10 cellular contexts compared by ENCODE assay signal in genomic region chr2:201452856-201453643, GRCh38. TPM values are rescaled to one million over a fixed set of nuclear protein-coding genes. Genes with fewer than 3 reads are reported as not detected.
A peak's percentile ranks its signal among the peaks of the same experiment; 100 is the strongest.
DNase-seq lines count a peak whose midpoint lies in the region; ATAC-seq and TF ChIP-seq lines count a peak whose summit lies in the region.
"Had no signal": no experiment of that assay in that cellular context is flagged by ENCODE, and none has a peak within 500 bp of the region (broad histone marks: within the 10 kb centered on the region; RNA-seq: fewer than 3 reads in every experiment).

No MANE protein-coding gene starts in this region.

- DNase-seq in stimulated activated naive CD8-positive, alpha-beta T cell treated with anti-CD3 and anti-CD28 coated beads, Interleukin-15, Interleukin-2, amounts not matched to agents 100 U/mL and 50 U/mL, for 24 hours = no peak
- DNase-seq in MCF 10A (ENCODE audit: unreplicated experiment) (no peak), RWPE1 (ENCODE audit: low spot score) (no peak), germinal center (ENCODE audit: low spot score) (no peak), NCI-H2171 (lab: John Stamatoyannopoulos, UW) (no peak), epidermal melanocyte (ENCODE audit: insufficient read length, low spot score) (no peak)
- DNase-seq: activated CD4-positive, alpha-beta T cell treated with anti-CD3 and anti-CD28 coated beads, Interleukin-2, amount 50 U/mL, for 48 hours; NCI-H1436 treated with DMSO at 0.1 percent for 48 hours had no signal

- intact Hi-C loops in MCF 10A (cut with micrococcal nuclease) = no loop called here

- H3K27ac ChIP-seq in mucosa of rectum (ENCODE audit: low read depth in 2 of 2, low read length in 2 of 2) (peak overlapping the region; percentile 93), RWPE1 (no peak overlapping the region)

- H3K27me3 Mint-ChIP-seq in stimulated activated naive CD8-positive, alpha-beta T cell treated with anti-CD3 and anti-CD28 coated beads, Interleukin-15, Interleukin-2, amounts not matched to agents 100 ng/mL and 50 ng/mL, for 24 hours = no peaks in the 10 kb centered on the region
- no peaks in the 10 kb centered on the region for H3K27me3 Mint-ChIP-seq in MCF 10A (ENCODE audit: insufficient read depth, unreplicated experiment)

- peak overlapping the region; percentile 83 to 94 for H3K9ac ChIP-seq in mucosa of rectum (ENCODE audit: low read depth in 1 of 2, low read length in 2 of 2)

- peak overlapping the region; percentile 81 for H3K4me3 Mint-ChIP-seq in stimulated activated naive CD8-positive, alpha-beta T cell treated with anti-CD3 and anti-CD28 coated beads, Interleukin-15, Interleukin-2, amounts not matched to agents 100 ng/mL and 50 ng/mL, for 24 hours
- H3K4me3 Mint-ChIP-seq in MCF 10A (ENCODE audit: unreplicated experiment) = peak overlapping the region; percentile 96

- peaks cover 0 to 6% of the 10 kb centered on the region in 2 donors for H3K36me3 ChIP-seq in mucosa of rectum (ENCODE audit: control insufficient read depth in 2 of 2, insufficient read depth in 2 of 2, low read length in 2 of 2)

- H3K4me1 ChIP-seq in mucosa of rectum (ENCODE audit: control insufficient read depth in 2 of 2, insufficient read depth in 2 of 2, low read length in 2 of 2) = peaks cover 9 to 34% of the 10 kb centered on the region in 2 donors

- BruUV-seq in MCF 10A (replicated peaks; lab: Mats Ljungman, UMichigan) = TSS peak; percentile 46

- H3K27ac Mint-ChIP-seq in stimulated activated naive CD8-positive, alpha-beta T cell treated with anti-CD3 and anti-CD28 coated beads, Interleukin-15, Interleukin-2, amounts not matched to agents 100 ng/mL and 50 ng/mL, for 24 hours = no peak overlapping the region
- no peak overlapping the region for H3K27ac Mint-ChIP-seq in MCF 10A (ENCODE audit: low read depth, unreplicated experiment)

- H3K9me3 ChIP-seq in mucosa of rectum (ENCODE audit: control insufficient read depth in 2 of 2, low read length in 2 of 2) = no peaks in the 10 kb centered on the region

- peaks cover 32% of the 10 kb centered on the region for H3K4me1 Mint-ChIP-seq in stimulated activated naive CD8-positive, alpha-beta T cell treated with anti-CD3 and anti-CD28 coated beads, Interleukin-15, Interleukin-2, amounts not matched to agents 100 ng/mL and 50 ng/mL, for 24 hours (ENCODE audit: low read depth)
- H3K4me1 Mint-ChIP-seq in MCF 10A (ENCODE audit: insufficient read depth, unreplicated experiment) = peaks cover 8% of the 10 kb centered on the region

- H3K27me3 ChIP-seq in mucosa of rectum (ENCODE audit: control insufficient read depth in 2 of 2, insufficient read depth in 2 of 2, low read length in 2 of 2) = no peaks in the 10 kb centered on the region

- peak overlapping the region; percentile 98 for H3K4me3 ChIP-seq in mucosa of rectum (ENCODE audit: low read length in 2 of 2)

- H3K9me3 Mint-ChIP-seq in stimulated activated naive CD8-positive, alpha-beta T cell treated with anti-CD3 and anti-CD28 coated beads, Interleukin-15, Interleukin-2, amounts not matched to agents 100 ng/mL and 50 ng/mL, for 24 hours = no peaks in the 10 kb centered on the region
- H3K9me3 Mint-ChIP-seq in MCF 10A (ENCODE audit: unreplicated experiment) = no peaks in the 10 kb centered on the region

- no peak for ATAC-seq in stimulated activated naive CD8-positive, alpha-beta T cell treated with anti-CD3 and anti-CD28 coated beads, Interleukin-15, Interleukin-2, amounts not matched to agents 100 U/mL and 50 U/mL, for 24 hours

- POLR2A ChIA-PET in MCF 10A (lab: Yijun Ruan, JAX) = interaction anchor here (0.6 to 4.6 kb wide), 13 partner anchors 9 to 328 kb away, joined by 3 to 27 read pairs (median 12); partner anchors contain the start of genes ALS2, CASP8 and TMEM237
- POLR2A ChIA-PET in RWPE1 (lab: Yijun Ruan, JAX; ENCODE audit: low non-redundant PET) = no interaction called here

- no peak for TF ChIP-seq CTCF in MCF 10A (IDR thresholded peaks at IDR 0.05; ENCODE audit: unreplicated experiment)
- TF ChIP-seq CTCF in RWPE1 (conservative IDR thresholded peaks at IDR 0.05; ENCODE audit: low read depth) = no peak

- peaks cover 12% of the 10 kb centered on the region for H3K36me3 Mint-ChIP-seq in stimulated activated naive CD8-positive, alpha-beta T cell treated with anti-CD3 and anti-CD28 coated beads, Interleukin-15, Interleukin-2, amounts not matched to agents 100 ng/mL and 50 ng/mL, for 24 hours (ENCODE audit: low read depth)
- H3K36me3 Mint-ChIP-seq in MCF 10A (ENCODE audit: insufficient read depth, unreplicated experiment) = peaks cover 14% of the 10 kb centered on the region

- CTCF ChIA-PET in MCF 10A (lab: Yijun Ruan, JAX) (interaction anchor here (0.6 to 1.0 kb wide), 2 partner anchors 19 to 220 kb away, joined by 3 to 4 read pairs; no protein-coding TSS in a partner anchor), RWPE1 (lab: Yijun Ruan, JAX) (interaction anchor here (0.7 kb wide), 1 partner anchor 17 kb away, joined by 3 read pairs; no protein-coding TSS in a partner anchor)

RNA-seq across cellular contexts. Expression of gene STRADB, which starts 1.5 kb away (rescaled TPM):
- total RNA-seq in MCF 10A (2022) = 22.9 and 29.8 TPM in 2 replicates

RNA-seq across cellular contexts. Expression of gene TRAK2, which starts 1.8 kb away (rescaled TPM):
- total RNA-seq in MCF 10A (2022) = 11.5 and 19.9 TPM in 2 replicates
